ENCODE assay signal across 8 cellular contexts in the genomic region with DNA sequence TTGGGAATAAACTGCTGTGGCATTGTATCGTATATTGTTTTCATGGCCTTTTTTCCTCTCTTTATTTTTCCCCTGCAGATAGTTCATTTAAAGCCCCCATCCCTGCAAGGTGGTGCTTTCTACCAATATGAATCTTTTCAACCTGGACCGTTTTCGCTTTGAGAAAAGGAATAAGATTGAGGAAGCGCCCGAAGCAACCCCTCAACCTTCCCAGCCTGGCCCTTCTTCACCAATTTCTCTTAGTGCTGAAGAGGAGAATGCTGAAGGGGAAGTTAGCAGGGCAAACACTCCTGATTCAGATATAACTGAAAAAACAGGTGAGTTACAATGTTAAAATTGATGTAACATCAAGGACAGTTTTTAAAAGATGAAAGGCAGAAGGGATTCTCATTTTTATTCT. TPM values are rescaled to one million over a fixed set of nuclear protein-coding genes. Genes with fewer than 3 reads are reported as not detected.
DNase-seq lines count a peak whose midpoint lies in the region; ATAC-seq and TF ChIP-seq lines count a peak whose summit lies in the region.

No MANE protein-coding gene starts in this region.

- peaks cover 5% of the 10 kb centered on the region; the same call in 1 of the 2 replicates for H3K36me3 ChIP-seq in KMS-11 (ENCODE audit: insufficient read depth)
- no peaks in the 10 kb centered on the region for H3K36me3 ChIP-seq in mammary epithelial cell (ENCODE audit: insufficient read depth, low read length)
- H3K36me3 ChIP-seq in mucosa of descending colon (ENCODE audit: low read depth): no peaks in the 10 kb centered on the region

- H4K20me1 ChIP-seq in KMS-11 (ENCODE audit: insufficient read depth) (no peaks in the 10 kb centered on the region), mammary epithelial cell (ENCODE audit: insufficient read depth, low read length) (no peaks in the 10 kb centered on the region)

- in situ Hi-C loops in mammary epithelial cell (cut with MboI; ENCODE audit: low sequenced_read_pairs in 2 of 2): no loop called here

- BruUV-seq in mammary epithelial cell (replicated peaks; lab: Mats Ljungman, UMichigan): no TSS peak

- H3K27ac ChIP-seq in KMS-11 (peak overlapping the region; percentile 87), mammary epithelial cell (ENCODE audit: insufficient read depth, low read depth, low read length) (peak overlapping the region; percentile 95)

- H3K9ac ChIP-seq in KMS-11 (peak overlapping the region; percentile 94; the same call in 1 of the 2 replicates), mammary epithelial cell (ENCODE audit: insufficient read depth, low read length) (peak overlapping the region; percentile 93)

- DNase-seq in AML-193 (lab: John Stamatoyannopoulos, UW): peak; percentile 37 to 39
- DNase-seq in mammary epithelial cell: no peak
- no peak for DNase-seq in mucosa of descending colon
- no peak for DNase-seq in NCI-H510A (lab: John Stamatoyannopoulos, UW)
- no peak for DNase-seq in dedifferentiated amniotic fluid mesenchymal stem cell (ENCODE audit: extremely low spot score)
- DNase-seq in NCI-H2107 treated with DMSO at 0.1 percent for 48 hours (lab: John Stamatoyannopoulos, UW; ENCODE audit: unreplicated experiment): no peak

- H3K27me3 ChIP-seq in KMS-11 (ENCODE audit: insufficient read depth, low read depth) (no peaks in the 10 kb centered on the region), mammary epithelial cell (ENCODE audit: insufficient read depth, low read length) (no peaks in the 10 kb centered on the region)

- H3K9me3 ChIP-seq in mammary epithelial cell (replicated peaks; ENCODE audit: insufficient read depth, low read length) (no peaks in the 10 kb centered on the region), mucosa of descending colon (no peaks in the 10 kb centered on the region)

- WGBS in mammary epithelial cell (ENCODE audit: low coverage, missing lambda C conversion rate): 2% methylated on average over 5 of the region's 5 CpGs

- no peak for ATAC-seq in mucosa of descending colon
- ATAC-seq in GM18519 (IDR thresholded peaks at IDR 0.05; ENCODE audit: low FRiP score, unreplicated experiment): no peak

- TF ChIP-seq CTCF in KMS-11 (conservative IDR thresholded peaks at IDR 0.05; ENCODE audit: low read depth, low read length) (no peak), mammary epithelial cell (conservative IDR thresholded peaks at IDR 0.05 in 1 of 2, IDR thresholded peaks at IDR 0.05 in 1 of 2; ENCODE audit: extremely low read depth in 1 of 2, insufficient read depth in 1 of 2, low read depth in 1 of 2, low read length in 2 of 2) (no peak), mucosa of descending colon (IDR thresholded peaks at IDR 0.05) (no peak)

- H2AFZ ChIP-seq in KMS-11 (ENCODE audit: low read depth) (peak overlapping the region; percentile 90; the same call in 1 of the 2 replicates), mammary epithelial cell (ENCODE audit: low read depth, low read length) (peak overlapping the region; percentile 96)

- H3K4me2 ChIP-seq in KMS-11 (peak overlapping the region; percentile 91), mammary epithelial cell (ENCODE audit: insufficient read depth, low read depth, low read length) (peak overlapping the region; percentile 77)

- intact Hi-C loops in mammary epithelial cell (cut with micrococcal nuclease): no loop called here
- intact Hi-C loops in mucosa of descending colon (cut with DNase I, micrococcal nuclease): no loop called here

- dilution Hi-C loops in mammary epithelial cell (cut with HindIII; ENCODE audit: low sequenced_read_pairs): no loop called here

- H3K4me3 ChIP-seq in KMS-11 (IDR thresholded peaks at IDR 0.05; ENCODE audit: insufficient read depth, low read depth, low read length): no peak overlapping the region
- H3K4me3 ChIP-seq in mammary epithelial cell (replicated peaks in 1 of 3; ENCODE audit: insufficient read depth in 1 of 3, low read depth in 2 of 3, low read length in 3 of 3): peak overlapping the region; percentile 65 to 93 (median 91)
- peak overlapping the region; percentile 62 for H3K4me3 ChIP-seq in mucosa of descending colon

- H3K79me2 ChIP-seq in KMS-11 (ENCODE audit: insufficient read depth, low read depth) (peaks cover 20% of the 10 kb centered on the region; the same call in 1 of the 2 replicates), mammary epithelial cell (ENCODE audit: insufficient read depth, low read length) (peaks cover 45% of the 10 kb centered on the region)

- H3K4me1 ChIP-seq in KMS-11 (ENCODE audit: low read depth, poor library complexity, severe bottlenecking): peaks cover 21% of the 10 kb centered on the region
- peaks cover 11% of the 10 kb centered on the region for H3K4me1 ChIP-seq in mammary epithelial cell (ENCODE audit: insufficient read depth, low read length)
- peaks cover 17% of the 10 kb centered on the region for H3K4me1 ChIP-seq in mucosa of descending colon (ENCODE audit: low read depth)

- CTCF ChIA-PET in mammary epithelial cell (lab: Charles Lee; ENCODE audit: low non-redundant PET): no interaction called here

RNA-seq across cellular contexts. Expression of a gene that starts 0.6 kb away (rescaled TPM):
- total RNA-seq in mammary epithelial cell (10 to 100 TPM; 29.7 to 37.2 TPM), mucosa of descending colon (10 to 100 TPM; 19.5 to 21.5 (median 21.0) TPM)
- 10.4 TPM for polyA plus RNA-seq in mammary epithelial cell
- polyA minus RNA-seq in mammary epithelial cell: 8.9 TPM

Comparison
In these comparisons a context has a peak if more than half of its experiments do, and no peak if none do; other contexts are left out.
1. DNase-seq: peak in AML-193 (2 of 2); none in mammary epithelial cell (single experiment), mucosa of descending colon (0 of 3), NCI-H510A (single experiment), dedifferentiated amniotic fluid mesenchymal stem cell (single experiment) and NCI-H2107 treated with DMSO at 0.1 percent for 48 hours (single experiment).